8 cellular contexts compared by ENCODE assay signal in the genomic region with DNA sequence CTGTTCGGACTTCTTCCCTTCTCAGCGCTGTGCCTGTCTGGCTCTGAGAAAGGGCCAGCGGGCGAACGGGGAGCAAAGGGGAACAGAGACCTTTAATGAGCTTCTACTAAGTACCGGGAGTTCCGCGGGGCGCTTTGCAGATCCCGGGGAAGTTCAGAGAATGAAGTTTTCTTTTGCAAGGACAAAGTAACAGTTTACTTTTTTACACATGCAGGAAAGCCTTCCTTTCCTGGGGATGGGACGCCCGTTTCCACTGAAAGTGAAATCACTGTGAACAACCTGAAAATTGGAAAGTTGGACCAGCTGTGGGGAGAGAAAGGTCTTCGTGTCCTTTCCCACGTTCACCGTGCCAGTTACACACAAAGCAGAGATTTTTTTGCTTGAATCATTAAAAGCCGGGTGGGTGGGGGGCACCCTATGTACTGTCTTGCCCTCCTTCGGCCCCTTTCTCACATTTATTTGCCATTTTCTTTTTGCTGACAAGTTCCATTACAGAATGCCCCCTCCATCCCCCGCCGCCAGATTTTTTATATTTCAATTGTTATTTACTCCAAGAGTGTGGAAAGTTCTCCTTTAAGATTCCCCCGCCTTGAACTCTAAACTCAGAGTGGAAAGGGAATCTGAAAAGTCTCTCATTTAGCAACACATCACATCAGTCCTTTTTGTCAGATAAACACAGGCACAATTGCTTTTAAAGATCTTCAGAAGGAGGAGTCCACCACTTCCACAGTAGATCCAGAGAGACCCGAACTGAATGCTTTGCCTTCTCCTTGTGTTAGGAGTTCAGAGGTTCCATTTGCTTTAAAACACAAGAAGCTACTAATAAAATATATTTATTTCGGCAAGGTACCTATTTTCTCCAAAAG. TPM values are rescaled to one million over a fixed set of nuclear protein-coding genes. Genes with fewer than 3 reads are reported as not detected.
DNase-seq lines count a peak whose midpoint lies in the region; ATAC-seq and TF ChIP-seq lines count a peak whose summit lies in the region.

No MANE protein-coding gene starts in this region.

- H4K20me1 ChIP-seq in H9 (ENCODE audit: control insufficient read depth, insufficient read depth, insufficient read length) = no peaks in the 10 kb centered on the region

- no peak overlapping the region for H4K5ac ChIP-seq in H9 (ENCODE audit: insufficient read length, low read depth, low read length)

- H3K9me3 ChIP-seq in Caco-2 (no peaks in the 10 kb centered on the region), H9 (ENCODE audit: control insufficient read depth, low read depth, low read length) (no peaks in the 10 kb centered on the region), psoas muscle (no peaks in the 10 kb centered on the region)

- H3K27ac Mint-ChIP-seq in Caco-2 (ENCODE audit: unreplicated experiment) (peak overlapping the region; percentile 94), H9 (peak overlapping the region; percentile 98 to 99 (median 99)), WTC11 (peak overlapping the region; percentile 93)

- H3K56ac ChIP-seq in H9 (ENCODE audit: insufficient read length, low read depth, low read length) = no peak overlapping the region

- peak overlapping the region; percentile 87 for H3K14ac ChIP-seq in H9 (ENCODE audit: insufficient read depth, low read length)

- H3K27me3 Mint-ChIP-seq in Caco-2 (ENCODE audit: insufficient read depth, unreplicated experiment) (no peaks in the 10 kb centered on the region), H9 (ENCODE audit: low read depth) (peaks cover 6% of the 10 kb centered on the region), WTC11 (ENCODE audit: low read depth) (peaks cover 4% of the 10 kb centered on the region; the same call in 1 of the 2 replicates)

- DNase-seq in Caco-2 (no peak), H9 (peak; percentile 48), WTC11 (ENCODE audit: low spot score) (peak; percentile 34), foreskin keratinocyte (peak; percentile 16 to 28), psoas muscle (no peak), inferior parietal cortex (ENCODE audit: extremely low spot score) (no peak), posterior vena cava (ENCODE audit: low spot score) (no peak), NAMALWA (ENCODE audit: low spot score) (no peak)

- TF ChIP-seq CTCF in Caco-2 (IDR thresholded peaks at IDR 0.05; ENCODE audit: insufficient read depth in 1 of 2, low read depth in 1 of 2, low read length in 1 of 2, severe bottlenecking in 1 of 2, unreplicated experiment in 1 of 2) (no peak), H9 (conservative IDR thresholded peaks at IDR 0.05) (no peak), WTC11 (IDR thresholded peaks at IDR 0.05) (no peak), foreskin keratinocyte (conservative IDR thresholded peaks at IDR 0.05) (no peak), psoas muscle (IDR thresholded peaks at IDR 0.05) (no peak)

- peak overlapping the region; percentile 84 for H3K4me3 Mint-ChIP-seq in Caco-2 (ENCODE audit: unreplicated experiment)
- peak overlapping the region; percentile 93 to 94 for H3K4me3 Mint-ChIP-seq in H9
- H3K4me3 Mint-ChIP-seq in WTC11 = peak overlapping the region; percentile 91

- H3K23ac ChIP-seq in H9 (ENCODE audit: insufficient read length, low read depth, low read length) = no peak overlapping the region

- H2BK15ac ChIP-seq in H9 (ENCODE audit: low read depth, low read length) = no peak overlapping the region

- H2AFZ ChIP-seq in H9 (ENCODE audit: low read length) = no peak overlapping the region

- H3T11ph ChIP-seq in H9 (ENCODE audit: low read length) = no peak overlapping the region

- H3K36me3 ChIP-seq in Caco-2 (ENCODE audit: control insufficient read depth, insufficient read depth, low read length) = peaks cover 7% of the 10 kb centered on the region
- no peaks in the 10 kb centered on the region for H3K36me3 ChIP-seq in psoas muscle (ENCODE audit: insufficient read depth in 1 of 2, low read depth in 1 of 2)

- intact Hi-C loops in Caco-2 (cut with micrococcal nuclease; ENCODE audit: unreplicated experiment) (loop anchor here (1.0 to 5.0 kb wide), 7 partner anchors 17 to 575 kb away; a partner anchor contains a TSS), psoas muscle (cut with DNase I) (no loop called here), posterior vena cava (cut with DNase I) (no loop called here)

- H4K91ac ChIP-seq in H9 (ENCODE audit: insufficient read length, low read depth, low read length) = no peak overlapping the region

- H2BK5ac ChIP-seq in H9 (ENCODE audit: insufficient read length, low read length) = no peak overlapping the region

- H3K18ac ChIP-seq in H9 (ENCODE audit: insufficient read length, low read depth, low read length) = no peak overlapping the region

- peaks cover 53% of the 10 kb centered on the region for H3K36me3 Mint-ChIP-seq in Caco-2 (ENCODE audit: insufficient read depth, unreplicated experiment)
- H3K36me3 Mint-ChIP-seq in H9 (ENCODE audit: insufficient read depth in 1 of 3, low read depth in 3 of 3) = peaks cover 0 to 5% (median 1%) of the 10 kb centered on the region in 3 experiments; a peak in 4 of 7 replicates
- peaks cover 10% of the 10 kb centered on the region for H3K36me3 Mint-ChIP-seq in WTC11

- no peaks in the 10 kb centered on the region for H3K79me1 ChIP-seq in H9 (ENCODE audit: insufficient read depth, low read depth, low read length, poor library complexity, severe bottlenecking)

- no peak overlapping the region for H2BK120ac ChIP-seq in H9 (ENCODE audit: low read depth, low read length, poor library complexity, severe bottlenecking)

- ATAC-seq in WTC11 (peak; percentile 40), foreskin keratinocyte (no peak), psoas muscle (peak in 2 of 4 donors; percentile 9 to 13)

- CTCF ChIA-PET in Caco-2 (lab: Charles Lee) (interaction anchor here (0.6 to 0.7 kb wide), 2 partner anchors 18 to 140 kb away, joined by 3 read pairs; no protein-coding TSS in a partner anchor), WTC11 (lab: Charles Lee) (interaction anchor here (1.9 kb wide), 1 partner anchor 392 kb away, joined by 5 read pairs; no protein-coding TSS in a partner anchor)

- H3K9me3 Mint-ChIP-seq in Caco-2 (ENCODE audit: unreplicated experiment) (no peaks in the 10 kb centered on the region), H9 (no peaks in the 10 kb centered on the region), WTC11 (no peaks in the 10 kb centered on the region)

- POLR2A ChIA-PET in Caco-2 (lab: Charles Lee) (interaction anchor here (0.6 kb wide), 1 partner anchor 183 kb away, joined by 4 read pairs; no protein-coding TSS in a partner anchor), WTC11 (lab: Charles Lee) (interaction anchor here (0.6 kb wide), 1 partner anchor 50 kb away, joined by 4 read pairs; no protein-coding TSS in a partner anchor)

- no CpG with 5 or more reads among the region's 22 CpGs for WGBS in H9 (ENCODE audit: extremely low coverage, insufficient read length, low lambda C conversion rate)
- WGBS in psoas muscle, 3 donors = 4 to 8% (median 4%) methylated on average over 22 of the region's 22 CpGs

- H3K27ac ChIP-seq in H9 (ENCODE audit: insufficient read length, low read depth, low read length) = peak overlapping the region; percentile 50
- peak overlapping the region; percentile 93 for H3K27ac ChIP-seq in foreskin keratinocyte
- H3K27ac ChIP-seq in psoas muscle = peak overlapping the region; percentile 76

- peak overlapping the region; percentile 46 for H3K4me3 ChIP-seq in Caco-2 (ENCODE audit: low read depth, low read length)
- H3K4me3 ChIP-seq in psoas muscle = peak overlapping the region; percentile 67

- H3K4me1 Mint-ChIP-seq in Caco-2 (ENCODE audit: low read depth, unreplicated experiment) (peaks cover 26% of the 10 kb centered on the region), H9 (peaks cover 19 to 22% of the 10 kb centered on the region in 2 experiments), WTC11 (peaks cover 38% of the 10 kb centered on the region)

- H3K4me1 ChIP-seq in Caco-2 (peaks cover 44% of the 10 kb centered on the region), H9 (ENCODE audit: insufficient read depth, low read length) (no peaks in the 10 kb centered on the region), foreskin keratinocyte (peaks cover 46% of the 10 kb centered on the region), psoas muscle (peaks cover 9% of the 10 kb centered on the region)

- TSS peak; percentile 78 for BruUV-seq in Caco-2 (replicated peaks; lab: Mats Ljungman, UMichigan)

- H3K4me2 ChIP-seq in H9 (ENCODE audit: insufficient read depth, insufficient read length, low read length) = peak overlapping the region; percentile 80

- H2BK12ac ChIP-seq in H9 (ENCODE audit: insufficient read length, low read depth, low read length) = no peak overlapping the region

- no peak overlapping the region; the same call in 1 of the 2 replicates for H3K4ac ChIP-seq in H9 (ENCODE audit: low read depth, low read length)

- H3K23me2 ChIP-seq in H9 (ENCODE audit: insufficient read length, low read depth, low read length, poor library complexity, severe bottlenecking) = peaks cover 6% of the 10 kb centered on the region

- H2BK20ac ChIP-seq in H9 (ENCODE audit: low read depth, low read length, poor library complexity, severe bottlenecking) = peak overlapping the region; percentile 91

- no peak overlapping the region for H4K8ac ChIP-seq in H9 (replicated peaks; ENCODE audit: insufficient read length, low read depth, low read length)

- no peaks in the 10 kb centered on the region for H3K27me3 ChIP-seq in Caco-2 (replicated peaks; ENCODE audit: control insufficient read depth, insufficient read depth, low read length)
- H3K27me3 ChIP-seq in H9 (ENCODE audit: insufficient read depth, low read length) = no peaks in the 10 kb centered on the region
- H3K27me3 ChIP-seq in foreskin keratinocyte = no peaks in the 10 kb centered on the region
- peaks cover 0 to 49% (median 2%) of the 10 kb centered on the region in 3 donors for H3K27me3 ChIP-seq in psoas muscle (ENCODE audit: insufficient read depth in 3 of 3, low read length in 2 of 3)

- H3K9ac ChIP-seq in H9 (ENCODE audit: extremely low read depth, insufficient read length, low read length) = peak overlapping the region; percentile 40

- H2AK5ac ChIP-seq in H9 (ENCODE audit: insufficient read length, low read length) = no peak overlapping the region

- no peaks in the 10 kb centered on the region for H3K79me2 ChIP-seq in H9 (ENCODE audit: insufficient read depth, low read length)

TF ChIP-seq in WTC11, 78 proteins besides CTCF, POLR2A, EP300 and RAD21 (continues in another document):
- TF ChIP-seq ZNF232 (CRISPR knock-in tag; IDR thresholded peaks at IDR 0.05) (no peak), ETV6 (CRISPR knock-in tag; IDR thresholded peaks at IDR 0.05) (no peak), NR1H2 (CRISPR knock-in tag; IDR thresholded peaks at IDR 0.05) (no peak)

RNA-seq across cellular contexts. Expression of a gene that starts 1.1 kb away (rescaled TPM):
- 3,805 and 3,872 TPM in 2 replicates for total RNA-seq in Caco-2 (2022)
- 56.0 and 61.3 TPM in 2 replicates for total RNA-seq in H9 (2021)
- 102 to 115 TPM (median 111 TPM) in 3 replicates for total RNA-seq in WTC11 (2021)
- total RNA-seq in foreskin keratinocyte = 2,068 and 6,230 TPM in 2 replicates
- polyA plus RNA-seq in foreskin keratinocyte = 1,523 and 3,810 TPM in 2 replicates
- total RNA-seq in psoas muscle = 10 to 100 TPM; 21.3 to 64.3 (median 41.7) TPM
- polyA plus RNA-seq in psoas muscle = 10 to 100 TPM; 16.0 to 44.2 (median 40.3) TPM
- 1,000 to 10,000 TPM; 2,588 to 3,239 TPM for total RNA-seq in posterior vena cava

Comparison
In these comparisons a context has a peak if more than half of its experiments do, and no peak if none do; other contexts are left out.
1. DNase-seq: peak in H9 (single experiment), WTC11 (single experiment) and foreskin keratinocyte (2 of 2); none in Caco-2 (0 of 2), psoas muscle (0 of 2), inferior parietal cortex (single experiment), posterior vena cava (single experiment) and NAMALWA (single experiment).
2. RNA of a gene that starts 1.1 kb away (total RNA-seq): 3,805 to 3,872 TPM in Caco-2, 2,588 to 3,239 TPM in posterior vena cava and 2,068 to 6,230 TPM in foreskin keratinocyte; 102 to 115 TPM in WTC11, 56.0 to 61.3 TPM in H9 and 21.3 to 64.3 TPM in psoas muscle; every median in the first group is over 10 times any median in the second.
3. Peak in every context shown above with its lines, with median percentiles within 50 percentile points of each other: H3K27ac Mint-ChIP-seq, H3K4me3 Mint-ChIP-seq and H3K27ac ChIP-seq.